23 cellular contexts compared by ENCODE assay signal in the genomic region with DNA sequence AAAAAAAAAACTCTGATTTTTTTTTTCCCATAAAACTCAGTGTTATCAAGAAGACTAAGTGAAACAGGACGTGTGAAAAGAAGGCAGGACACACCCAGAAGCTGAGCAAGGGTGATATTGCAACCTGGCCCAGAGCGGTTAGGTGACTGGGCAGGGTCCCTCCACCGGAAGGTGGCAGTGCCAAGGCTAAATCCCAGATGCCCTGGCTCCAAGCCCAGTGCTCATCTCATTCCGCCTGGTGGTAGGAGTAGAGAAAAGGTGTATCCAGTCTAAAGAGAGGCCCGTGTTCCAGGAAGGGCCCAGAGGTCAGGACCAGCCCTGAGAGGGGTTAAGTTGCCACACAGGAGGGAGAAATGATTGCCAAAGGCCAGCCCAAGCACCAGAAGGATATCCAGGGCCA. TPM values are rescaled to one million over a fixed set of nuclear protein-coding genes. Genes with fewer than 3 reads are reported as not detected.
A peak's percentile ranks its signal among the peaks of the same experiment; 100 is the strongest.
DNase-seq lines count a peak whose midpoint lies in the region; ATAC-seq and TF ChIP-seq lines count a peak whose summit lies in the region.
"Had no signal": no experiment of that assay in that cellular context is flagged by ENCODE, and none has a peak within 500 bp of the region (broad histone marks: within the 10 kb centered on the region; RNA-seq: fewer than 3 reads in every experiment).

No MANE protein-coding gene starts in this region.

- peaks cover 2% of the 10 kb centered on the region for H3K27me3 Mint-ChIP-seq in type B pancreatic cell
- H3K27me3 Mint-ChIP-seq in CD4-positive, alpha-beta memory T cell = no peaks in the 10 kb centered on the region
- H3K27me3 Mint-ChIP-seq in CD4-positive, alpha-beta T cell = no peaks in the 10 kb centered on the region

- H3K79me2 ChIP-seq in PC-9 (ENCODE audit: low read depth) = peaks cover 6% of the 10 kb centered on the region; the same call in 1 of the 2 replicates

- H3K27ac Mint-ChIP-seq in type B pancreatic cell = no peak overlapping the region
- H3K27ac Mint-ChIP-seq in CD4-positive, alpha-beta memory T cell = peak overlapping the region in 1 of 7 donors; percentile 73
- no peak overlapping the region for H3K27ac Mint-ChIP-seq in CD4-positive, alpha-beta T cell

- CTCF ChIA-PET in PC-9 (lab: Charles Lee) = interaction anchor here (0.6 kb wide), 1 partner anchor 34 kb away, joined by 6 read pairs; no protein-coding TSS in a partner anchor
- CTCF ChIA-PET in CD4-positive, alpha-beta memory T cell (lab: Charles Lee; ENCODE audit: partially characterized antibody) = interaction anchor here (2.1 kb wide), 1 partner anchor 10 kb away, joined by 7 read pairs; no protein-coding TSS in a partner anchor
- CTCF ChIA-PET in CD4-positive, alpha-beta T cell (lab: Charles Lee) = no interaction called here

- no peaks in the 10 kb centered on the region for H4K20me1 ChIP-seq in PC-9 (ENCODE audit: insufficient read depth)
- H4K20me1 ChIP-seq: BLaER1 had no signal

- H3K4me1 ChIP-seq in PC-9 (replicated peaks; ENCODE audit: insufficient read depth) = peaks cover 34% of the 10 kb centered on the region
- H3K4me1 ChIP-seq in CD4-positive, alpha-beta memory T cell (ENCODE audit: insufficient read depth, low read length) = no peaks in the 10 kb centered on the region
- H3K4me1 ChIP-seq: BLaER1, gastrocnemius medialis had no signal

- no TSS peak for BruUV-seq in PC-9 (replicated peaks; lab: Mats Ljungman, UMichigan)

- peak; percentile 46; the same call in 1 of the 2 replicates for TF ChIP-seq CTCF in PC-9 (conservative IDR thresholded peaks at IDR 0.05)
- TF ChIP-seq CTCF in type B pancreatic cell (conservative IDR thresholded peaks at IDR 0.05) = no peak
- no peak for TF ChIP-seq CTCF in CD4-positive, alpha-beta T cell (IDR thresholded peaks at IDR 0.05)

- peaks cover 4% of the 10 kb centered on the region for H3K36me3 ChIP-seq in PC-9 (ENCODE audit: low read depth)
- H3K36me3 ChIP-seq in CD4-positive, alpha-beta memory T cell (ENCODE audit: insufficient read depth, low read length) = no peaks in the 10 kb centered on the region
- H3K36me3 ChIP-seq: gastrocnemius medialis had no signal

- H2AFZ ChIP-seq in PC-9 = no peak overlapping the region

- intact Hi-C loops in left cardiac atrium (cut with DNase I) (no loop called here), left ventricle myocardium superior (cut with micrococcal nuclease) (no loop called here), PC-9 (cut with micrococcal nuclease; ENCODE audit: unreplicated experiment) (loop anchor here (1.0 to 2.0 kb wide), 3 partner anchors 196 to 322 kb away; a partner anchor contains a TSS)
- intact Hi-C loops in CD4-positive, alpha-beta memory T cell (cut with micrococcal nuclease) = no loop called here
- intact Hi-C loops in CD4-positive, alpha-beta T cell (cut with DNase I, micrococcal nuclease) = no loop called here

- peak; percentile 20 to 38 for ATAC-seq in left cardiac atrium
- ATAC-seq in left ventricle myocardium superior = no peak
- ATAC-seq in esophagus mucosa = peak; percentile 26
- ATAC-seq in CD4-positive, alpha-beta T cell (ENCODE audit: poor library complexity) = no peak
- no peak for ATAC-seq in GM18870 (IDR thresholded peaks at IDR 0.05; ENCODE audit: unreplicated experiment)
- ATAC-seq: gastrocnemius medialis had no signal

- no peaks in the 10 kb centered on the region for H3K9me3 Mint-ChIP-seq in type B pancreatic cell
- H3K9me3 Mint-ChIP-seq in CD4-positive, alpha-beta memory T cell = no peaks in the 10 kb centered on the region
- H3K9me3 Mint-ChIP-seq in CD4-positive, alpha-beta T cell = no peaks in the 10 kb centered on the region
- H3K9me3 Mint-ChIP-seq: H9 had no signal

- H3K4me1 Mint-ChIP-seq in type B pancreatic cell (ENCODE audit: unreplicated experiment) = peaks cover 15% of the 10 kb centered on the region
- H3K4me1 Mint-ChIP-seq in CD4-positive, alpha-beta memory T cell = no peaks in the 10 kb centered on the region
- peaks cover 5% of the 10 kb centered on the region for H3K4me1 Mint-ChIP-seq in CD4-positive, alpha-beta T cell (ENCODE audit: low read depth)

- peak overlapping the region; percentile 85 for H3K27ac ChIP-seq in PC-9
- H3K27ac ChIP-seq in CD4-positive, alpha-beta memory T cell (ENCODE audit: low read depth, low read length) = no peak overlapping the region
- H3K27ac ChIP-seq in CD4-positive, alpha-beta T cell (ENCODE audit: low read depth, low read length) = no peak overlapping the region
- H3K27ac ChIP-seq: BLaER1, brain microvascular endothelial cell, gastrocnemius medialis, neutrophil had no signal

- H3K4me3 ChIP-seq in PC-9 = no peak overlapping the region
- no peak overlapping the region for H3K4me3 ChIP-seq in CD4-positive, alpha-beta memory T cell (ENCODE audit: low read length in 2 of 2)
- H3K4me3 ChIP-seq: BLaER1, gastrocnemius medialis had no signal

- H3K9me2 ChIP-seq in PC-9 (ENCODE audit: insufficient read depth) = no peaks in the 10 kb centered on the region

- DNase-seq in left cardiac atrium (no peak), left ventricle myocardium superior (no peak), PC-9 (peak; percentile 81 to 91), type B pancreatic cell (ENCODE audit: extremely low spot score, unreplicated experiment) (no peak)
- DNase-seq in CD4-positive, alpha-beta memory T cell = no peak
- DNase-seq in CD4-positive, alpha-beta T cell = no peak
- DNase-seq: activated CD4-positive, alpha-beta T cell treated with anti-CD3 and anti-CD28 coated beads for 4 hours; activated naive CD4-positive, alpha-beta T cell treated with Interleukin-2 at 50 U/mL for 16 hours; activated T-cell treated with anti-CD3 and anti-CD28 coated beads, Interleukin-2, amount 50 U/mL, for 48 hours; brain microvascular endothelial cell; effector CD8-positive, alpha-beta T cell; EL; gastrocnemius medialis; H9; hippocampal formation; IMR-90; NCI-H1417; NCI-H526; trophoblast cell had no signal

- no peaks in the 10 kb centered on the region for H3K36me3 Mint-ChIP-seq in type B pancreatic cell
- H3K36me3 Mint-ChIP-seq in CD4-positive, alpha-beta memory T cell = peaks cover 29 to 45% of the 10 kb centered on the region in 2 donors
- peaks cover 45% of the 10 kb centered on the region for H3K36me3 Mint-ChIP-seq in CD4-positive, alpha-beta T cell (ENCODE audit: low read depth)

- H3F3A ChIP-seq in PC-9 (ENCODE audit: insufficient read depth, low read depth) = peaks cover 32% of the 10 kb centered on the region; the same call in 1 of the 2 replicates

- peak overlapping the region; percentile 26; the same call in 1 of the 2 replicates for H3K4me2 ChIP-seq in PC-9
- H3K4me2 ChIP-seq: BLaER1 had no signal

- no peak overlapping the region for H3K4me3 Mint-ChIP-seq in type B pancreatic cell
- H3K4me3 Mint-ChIP-seq in CD4-positive, alpha-beta memory T cell = no peak overlapping the region
- H3K4me3 Mint-ChIP-seq in CD4-positive, alpha-beta T cell = no peak overlapping the region
- H3K4me3 Mint-ChIP-seq: H9 had no signal

- H3K9me3 ChIP-seq in PC-9 (ENCODE audit: insufficient read depth, low read depth) = no peaks in the 10 kb centered on the region
- no peaks in the 10 kb centered on the region for H3K9me3 ChIP-seq in CD4-positive, alpha-beta memory T cell (ENCODE audit: control insufficient read depth in 1 of 2, low read length in 2 of 2)
- H3K9me3 ChIP-seq in CD4-positive, alpha-beta T cell (ENCODE audit: control insufficient read depth, low read length) = no peaks in the 10 kb centered on the region
- H3K9me3 ChIP-seq: BLaER1, gastrocnemius medialis, neutrophil had no signal

- H3K27me3 ChIP-seq in PC-9 (ENCODE audit: insufficient read depth, low read depth) = no peaks in the 10 kb centered on the region
- H3K27me3 ChIP-seq in CD4-positive, alpha-beta memory T cell (ENCODE audit: insufficient read depth, low read length) = no peaks in the 10 kb centered on the region
- H3K27me3 ChIP-seq in CD4-positive, alpha-beta T cell (ENCODE audit: control insufficient read depth, insufficient read depth, low read length) = no peaks in the 10 kb centered on the region
- H3K27me3 ChIP-seq: BLaER1, brain microvascular endothelial cell, gastrocnemius medialis, neutrophil had no signal

- POLR2A ChIA-PET in PC-9 (lab: Charles Lee; ENCODE audit: unreplicated experiment) = interaction anchor here (0.6 kb wide), 1 partner anchor 178 kb away, joined by 4 read pairs; no protein-coding TSS in a partner anchor
- POLR2A ChIA-PET in CD4-positive, alpha-beta memory T cell (lab: Charles Lee; ENCODE audit: partially characterized antibody) = no interaction called here
- POLR2A ChIA-PET in CD4-positive, alpha-beta T cell (lab: Charles Lee) = no interaction called here

RNA-seq across cellular contexts. Expression of a gene that starts 51.5 kb away (rescaled TPM):
- 10 to 100 TPM; 32.1 to 33.8 TPM for total RNA-seq in left cardiac atrium
- total RNA-seq in left ventricle myocardium superior = 39.2 TPM
- 42.8 and 53.0 TPM in 2 replicates for total RNA-seq in PC-9 (2021)
- 19.4 TPM for total RNA-seq in esophagus mucosa
- 39.4 and 43.7 TPM in 2 replicates for total RNA-seq in type B pancreatic cell (ENCODE audit: low replicate concordance)
- 10 to 100 TPM; 36.9 to 47.5 TPM for total RNA-seq in CD4-positive, alpha-beta memory T cell
- polyA plus RNA-seq in CD4-positive, alpha-beta memory T cell = 10 to 100 TPM; 19.4 to 44.7 TPM
- 10 to 100 TPM; 32.2 to 33.6 TPM for total RNA-seq in CD4-positive, alpha-beta T cell

Comparison
In these comparisons a context has a peak if more than half of its experiments do, and no peak if none do; other contexts are left out.
1. ATAC-seq: peak in left cardiac atrium (2 of 2) and esophagus mucosa (single experiment); none in left ventricle myocardium superior (single experiment), CD4-positive, alpha-beta T cell (single experiment) and GM18870 (single experiment).
2. DNase-seq: peak in PC-9 (2 of 2); none in left cardiac atrium (single experiment), left ventricle myocardium superior (single experiment), type B pancreatic cell (single experiment), CD4-positive, alpha-beta memory T cell (0 of 5) and CD4-positive, alpha-beta T cell (0 of 10).